ENCODE assay signal across 8 cellular contexts in genomic region chr22:42079319-42080251, GRCh38. TPM values are rescaled to one million over a fixed set of nuclear protein-coding genes. Genes with fewer than 3 reads are reported as not detected.
DNase-seq lines count a peak whose midpoint lies in the region; ATAC-seq and TF ChIP-seq lines count a peak whose summit lies in the region.

TSS of gene SMDT1 (plus strand) at chr22:42079700. CDS start at chr22:42079769, 69 bp downstream.

- peaks cover 27% of the 10 kb centered on the region for H3K36me3 Mint-ChIP-seq in activated CD4-positive, alpha-beta T cell treated with anti-CD3 and anti-CD28 coated beads, Interleukin-2, amount 10 ng/mL, durations not matched to agents 7 days and 5 days (ENCODE audit: low read depth)

- peak; percentile 78 for ATAC-seq in GM19328 (IDR thresholded peaks at IDR 0.05; ENCODE audit: unreplicated experiment)
- ATAC-seq in HG03520 (IDR thresholded peaks at IDR 0.05; ENCODE audit: unreplicated experiment): peak; percentile 78
- peak; percentile 85 for ATAC-seq in left colon

- peak; percentile 100 for DNase-seq in NCI-H69 (lab: John Stamatoyannopoulos, UW)
- DNase-seq in activated CD4-positive, alpha-beta T cell treated with anti-CD3 and anti-CD28 coated beads, Interleukin-2, amount 10 ng/mL, durations not matched to agents 7 days and 5 days: peak; percentile 99
- peak; percentile 99 for DNase-seq in coronary artery (ENCODE audit: low spot score)
- peak; percentile 99 for DNase-seq in left colon
- DNase-seq in stimulated activated CD4-positive, alpha-beta T cell treated with anti-CD3 and anti-CD28 coated beads, Interleukin-1b, Interleukin-23, amount 100 ng/mL, for 48 hours: peak; percentile 98

- intact Hi-C loops in left colon (cut with DNase I, micrococcal nuclease): no loop called here

- CTCF ChIA-PET in activated CD4-positive, alpha-beta T cell treated with anti-CD3 and anti-CD28 coated beads, Interleukin-2, amount 10 ng/mL, durations not matched to agents 7 days and 5 days (lab: Charles Lee): interaction anchor here (1.1 to 6.2 kb wide), 4 partner anchors 10 to 46 kb away, joined by 3 to 50 read pairs (median 8); partner anchors contain the start of genes NAGA and NDUFA6

- H3K36me3 ChIP-seq in BLaER1: peaks cover 33% of the 10 kb centered on the region

- H3K27ac Mint-ChIP-seq in activated CD4-positive, alpha-beta T cell treated with anti-CD3 and anti-CD28 coated beads, Interleukin-2, amount 10 ng/mL, durations not matched to agents 7 days and 5 days: peak within 1 kb of the TSS; percentile 96

- no peaks in the 10 kb centered on the region for H3K9me3 Mint-ChIP-seq in activated CD4-positive, alpha-beta T cell treated with anti-CD3 and anti-CD28 coated beads, Interleukin-2, amount 10 ng/mL, durations not matched to agents 7 days and 5 days

- H3K4me3 ChIP-seq in BLaER1 (peak within 1 kb of the TSS; percentile 70), coronary artery (peak within 1 kb of the TSS; percentile 87)

- H3K27me3 ChIP-seq in BLaER1: peaks cover 5% of the 10 kb centered on the region; the same call in 1 of the 2 replicates

- H3K4me3 Mint-ChIP-seq in activated CD4-positive, alpha-beta T cell treated with anti-CD3 and anti-CD28 coated beads, Interleukin-2, amount 10 ng/mL, durations not matched to agents 7 days and 5 days: peak within 1 kb of the TSS; percentile 96

- TF ChIP-seq CTCF in coronary artery (IDR thresholded peaks at IDR 0.05): no peak

- H3K4me1 ChIP-seq in BLaER1: peaks cover 65% of the 10 kb centered on the region

- H3K27ac ChIP-seq in BLaER1: peak within 1 kb of the TSS; percentile 96
- H3K27ac ChIP-seq in coronary artery: peak within 1 kb of the TSS; percentile 95 to 98

- no peaks in the 10 kb centered on the region for H4K20me1 ChIP-seq in BLaER1

- no peaks in the 10 kb centered on the region for H3K9me3 ChIP-seq in BLaER1

- H3K4me1 Mint-ChIP-seq in activated CD4-positive, alpha-beta T cell treated with anti-CD3 and anti-CD28 coated beads, Interleukin-2, amount 10 ng/mL, durations not matched to agents 7 days and 5 days: peaks cover 37% of the 10 kb centered on the region

- POLR2A ChIA-PET in activated CD4-positive, alpha-beta T cell treated with anti-CD3 and anti-CD28 coated beads, Interleukin-2, amount 10 ng/mL, durations not matched to agents 7 days and 5 days (lab: Charles Lee): interaction anchor here (0.6 to 1.2 kb wide), 5 partner anchors 9 to 535 kb away, joined by 3 to 4 read pairs (median 3); partner anchors contain the start of genes NDUFA6 and POLDIP3

- H3K27me3 Mint-ChIP-seq in activated CD4-positive, alpha-beta T cell treated with anti-CD3 and anti-CD28 coated beads, Interleukin-2, amount 10 ng/mL, durations not matched to agents 7 days and 5 days: no peaks in the 10 kb centered on the region

- peak within 1 kb of the TSS; percentile 96 for H3K9ac ChIP-seq in BLaER1

- H3K4me2 ChIP-seq in BLaER1: peak within 1 kb of the TSS; percentile 92

RNA-seq across cellular contexts. Expression of gene SMDT1, which starts in this region (rescaled TPM):
- total RNA-seq in activated CD4-positive, alpha-beta T cell treated with anti-CD3 and anti-CD28 coated beads, Interleukin-2, amount 10 ng/mL, durations not matched to agents 7 days and 5 days: 10 to 100 TPM; 62.4 to 95.6 TPM
- total RNA-seq in left colon: 100 to 1,000 TPM; 145 to 148 TPM

Comparison
In these comparisons a context has a peak if more than half of its experiments do, and no peak if none do; other contexts are left out.
1. Peak in every context shown above with its lines: DNase-seq, ATAC-seq, H3K4me3 ChIP-seq and H3K27ac ChIP-seq.